1 cellular context compared by ENCODE assay signal in the genomic region with DNA sequence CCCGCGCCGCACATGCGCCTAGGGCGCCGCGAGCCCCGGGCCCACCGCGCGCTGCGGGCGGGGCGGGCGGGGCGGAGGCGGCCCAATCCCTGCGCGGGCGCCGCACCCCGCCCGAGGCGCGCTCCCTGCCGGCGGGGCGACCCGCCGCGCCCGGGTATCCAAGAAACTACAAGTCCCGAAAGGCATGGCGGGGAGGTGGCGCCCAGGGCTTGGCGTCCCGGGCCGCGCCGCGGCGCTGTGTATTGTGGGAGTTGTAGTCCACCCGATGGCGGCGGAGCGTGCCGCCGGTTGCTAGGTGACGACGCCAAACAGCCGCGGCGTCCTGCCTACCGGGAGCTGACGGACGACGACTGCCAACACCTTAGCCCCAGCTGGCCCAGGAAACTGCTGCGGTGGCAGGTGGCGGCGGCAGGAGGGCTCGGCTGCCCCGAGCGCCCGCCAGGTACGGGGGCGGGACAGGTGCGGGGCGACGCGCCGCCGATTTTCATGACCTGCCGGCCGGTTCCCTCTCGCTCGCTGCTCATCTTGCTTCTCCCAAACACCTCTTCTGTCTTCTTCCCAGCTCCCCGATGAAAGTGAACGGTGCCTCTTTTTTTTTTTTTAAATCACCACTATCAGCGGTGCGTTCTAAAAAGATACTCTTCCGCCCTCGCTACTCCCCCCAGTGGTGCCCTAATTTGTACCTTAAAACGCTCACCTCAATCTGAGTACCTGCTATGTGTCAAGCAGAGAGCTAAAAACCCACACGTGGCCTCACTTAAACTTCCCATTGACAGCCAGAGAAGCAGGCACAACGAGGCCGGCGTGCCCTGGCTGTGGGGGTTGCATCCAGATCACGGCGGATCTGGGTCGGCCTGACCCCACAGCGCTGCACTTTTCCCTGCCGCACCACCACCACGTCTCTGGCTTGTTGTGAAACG.
TF ChIP-seq lines count a peak whose summit lies in the region.

A gene (plus strand): TSS at position 304 of the 920 bp plus-strand sequence.

TF ChIP-seq in WTC11, 78 proteins besides CTCF, POLR2A, EP300 and RAD21 (continued from another document):
- TF ChIP-seq, protein P1, sequence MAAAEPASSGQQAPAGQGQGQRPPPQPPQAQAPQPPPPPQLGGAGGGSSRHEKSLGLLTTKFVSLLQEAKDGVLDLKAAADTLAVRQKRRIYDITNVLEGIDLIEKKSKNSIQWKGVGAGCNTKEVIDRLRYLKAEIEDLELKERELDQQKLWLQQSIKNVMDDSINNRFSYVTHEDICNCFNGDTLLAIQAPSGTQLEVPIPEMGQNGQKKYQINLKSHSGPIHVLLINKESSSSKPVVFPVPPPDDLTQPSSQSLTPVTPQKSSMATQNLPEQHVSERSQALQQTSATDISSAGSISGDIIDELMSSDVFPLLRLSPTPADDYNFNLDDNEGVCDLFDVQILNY (CRISPR knock-in tag; IDR thresholded peaks at IDR 0.05): peak; percentile 65; the same call in 1 of the 2 replicates
- TF ChIP-seq ZNF232 (CRISPR knock-in tag; IDR thresholded peaks at IDR 0.05) (0 out of 2 replicates have a peak, but pooled peaks have one; percentile 36), NFE2L1 (CRISPR knock-in tag; IDR thresholded peaks at IDR 0.05) (0 out of 2 replicates have a peak, but pooled peaks have one; percentile 21), TEAD1 (CRISPR knock-in tag; IDR thresholded peaks at IDR 0.05) (no peak)
